In the genomic region with DNA sequence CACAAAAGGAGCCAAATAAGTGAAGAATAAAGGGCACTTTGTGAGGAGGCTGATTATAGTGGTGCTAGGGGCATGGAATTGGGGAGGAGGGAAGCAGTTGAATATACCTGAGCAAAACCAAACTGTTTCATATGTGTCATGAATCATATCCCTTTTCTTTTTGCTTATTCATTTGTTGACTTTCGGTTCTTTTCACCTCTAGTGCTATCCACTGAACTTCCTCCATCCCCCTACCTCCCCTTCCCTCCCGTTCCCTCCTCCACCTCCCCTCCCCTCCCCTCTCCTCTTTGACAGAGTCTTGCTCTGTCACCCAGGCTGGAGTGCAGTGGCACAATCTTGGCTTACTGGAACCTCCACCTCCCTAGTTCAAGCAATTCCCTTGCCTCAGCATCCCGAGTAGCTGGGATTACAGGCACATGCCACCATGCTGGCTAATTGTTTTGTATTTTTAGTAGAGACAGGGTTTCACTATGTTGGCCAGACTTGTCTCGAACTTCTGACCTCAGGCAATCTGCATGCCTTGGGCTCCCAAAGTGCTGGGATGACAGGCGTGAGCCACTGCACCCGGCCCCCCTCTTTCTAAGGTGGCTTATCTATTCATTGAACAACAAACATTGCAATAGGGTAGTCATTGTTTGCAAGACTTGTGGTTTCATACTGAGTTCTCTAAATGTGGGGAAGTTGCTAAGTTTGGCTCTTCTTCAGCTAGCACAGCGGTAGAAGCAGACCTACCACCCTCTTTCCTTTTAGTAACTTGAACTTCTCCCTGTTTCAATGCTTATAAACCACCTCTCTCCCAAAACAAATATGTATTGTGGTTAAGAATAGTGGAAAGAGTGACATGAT, we compare ENCODE assay signal across 8 cellular contexts.
DNase-seq lines count a peak whose midpoint lies in the region; ATAC-seq and TF ChIP-seq lines count a peak whose summit lies in the region.

No MANE protein-coding gene starts in this region.

- DNase-seq in GM12865 (ENCODE audit: low read depth) (peak; percentile 73), pons (ENCODE audit: low spot score) (peak; percentile 70), SK-N-SH (no peak), glutamatergic neuron (no peak), SW 1271 (lab: John Stamatoyannopoulos, UW) (no peak)
- DNase-seq in activated T-helper 2 cell treated with anti-CD3 and anti-CD28 coated beads, Interferon-gamma antibody, Interleukin-2, Interleukin-4, amounts not matched to agents 10 μg/mL and 5 μg/mL and 100 μg/mL, durations not matched to agents 14 hours and 24 hours and 36 hours (ENCODE audit: low spot score) = peak; percentile 10

- no peak overlapping the region; a peak in 1 of 4 replicates for H3K27ac ChIP-seq in SK-N-SH (ENCODE audit: low read depth in 2 of 2, low read length in 1 of 2)

- peaks cover 17% of the 10 kb centered on the region for H3K4me1 Mint-ChIP-seq in activated T-helper 2 cell treated with anti-CD3 and anti-CD28 coated beads, Interferon-gamma antibody, Interleukin-2, Interleukin-4, amounts not matched to agents 10 μg/mL and 5 μg/mL and 100 μg/mL, durations not matched to agents 14 hours and 24 hours and 36 hours (ENCODE audit: low read depth)
- H3K4me1 Mint-ChIP-seq in glutamatergic neuron (ENCODE audit: low read depth, unreplicated experiment) = peaks cover 9% of the 10 kb centered on the region

- peaks cover 24% of the 10 kb centered on the region; the same call in 1 of the 2 replicates for H3K27me3 ChIP-seq in SK-N-SH (ENCODE audit: insufficient read depth)

- no peaks in the 10 kb centered on the region for H4K20me1 ChIP-seq in SK-N-SH (ENCODE audit: insufficient read depth)

- intact Hi-C loops in activated T-helper 2 cell treated with anti-CD3 and anti-CD28 coated beads, Interferon-gamma antibody, Interleukin-2, Interleukin-4, amounts not matched to agents 10 μg/mL and 5 μg/mL and 100 μg/mL, durations not matched to agents 14 hours and 24 hours and 36 hours (cut with micrococcal nuclease) = loop anchor here (5.0 to 10.0 kb wide), 2 partner anchors 243 to 916 kb away; no protein-coding TSS in a partner anchor

- no peaks in the 10 kb centered on the region for H3K9me3 Mint-ChIP-seq in activated T-helper 2 cell treated with anti-CD3 and anti-CD28 coated beads, Interferon-gamma antibody, Interleukin-2, Interleukin-4, amounts not matched to agents 10 μg/mL and 5 μg/mL and 100 μg/mL, durations not matched to agents 14 hours and 24 hours and 36 hours
- no peaks in the 10 kb centered on the region for H3K9me3 Mint-ChIP-seq in glutamatergic neuron (ENCODE audit: unreplicated experiment)

- no peak for TF ChIP-seq RAD21 in SK-N-SH (IDR thresholded peaks at IDR 0.05; ENCODE audit: low read length)

- H2AFZ ChIP-seq in SK-N-SH (ENCODE audit: low read depth) = no peak overlapping the region

- 2% methylated on average over 7 of the region's 7 CpGs for WGBS in SK-N-SH (ENCODE audit: low lambda C conversion rate)

- peaks cover 8% of the 10 kb centered on the region for H3K27me3 Mint-ChIP-seq in activated T-helper 2 cell treated with anti-CD3 and anti-CD28 coated beads, Interferon-gamma antibody, Interleukin-2, Interleukin-4, amounts not matched to agents 10 μg/mL and 5 μg/mL and 100 μg/mL, durations not matched to agents 14 hours and 24 hours and 36 hours (ENCODE audit: low read depth)
- peaks cover 4% of the 10 kb centered on the region for H3K27me3 Mint-ChIP-seq in glutamatergic neuron (ENCODE audit: unreplicated experiment)

- CTCF ChIA-PET in SK-N-SH (lab: Yijun Ruan, JAX) = interaction anchor here (0.6 to 1.3 kb wide), 3 partner anchors 17 to 408 kb away, joined by 3 read pairs; no protein-coding TSS in a partner anchor

- TF ChIP-seq CTCF in GM12865 (IDR thresholded peaks at IDR 0.05; ENCODE audit: insufficient read depth, low read depth, low read length, missing control alignments) (no peak), SK-N-SH (IDR thresholded peaks at IDR 0.05) (no peak), glutamatergic neuron (IDR thresholded peaks at IDR 0.05; ENCODE audit: partially characterized antibody, unreplicated experiment) (no peak)

- no peak overlapping the region for H3K4me3 ChIP-seq in GM12865 (ENCODE audit: low read depth, low read length)
- no peak overlapping the region for H3K4me3 ChIP-seq in SK-N-SH (ENCODE audit: low read depth in 2 of 2, low read length in 1 of 2)

- H3F3A ChIP-seq in SK-N-SH (replicated peaks; ENCODE audit: insufficient read depth) = no peaks in the 10 kb centered on the region

- no peaks in the 10 kb centered on the region for H3K36me3 ChIP-seq in SK-N-SH (replicated peaks in 1 of 2; ENCODE audit: control insufficient read depth in 1 of 2, insufficient read depth in 2 of 2, low read length in 1 of 2)

- H3K36me3 Mint-ChIP-seq in activated T-helper 2 cell treated with anti-CD3 and anti-CD28 coated beads, Interferon-gamma antibody, Interleukin-2, Interleukin-4, amounts not matched to agents 10 μg/mL and 5 μg/mL and 100 μg/mL, durations not matched to agents 14 hours and 24 hours and 36 hours (ENCODE audit: low read depth) = no peaks in the 10 kb centered on the region
- no peaks in the 10 kb centered on the region for H3K36me3 Mint-ChIP-seq in glutamatergic neuron (ENCODE audit: unreplicated experiment)

- ATAC-seq in GM21367 (IDR thresholded peaks at IDR 0.05; ENCODE audit: unreplicated experiment) (peak; percentile 93), HG03558 (IDR thresholded peaks at IDR 0.05; ENCODE audit: extremely low read depth, unreplicated experiment) (peak; percentile 87)

- TF ChIP-seq EP300 in SK-N-SH (IDR thresholded peaks at IDR 0.05; ENCODE audit: borderline replicate concordance in 1 of 2, low read depth in 1 of 2, low read length in 1 of 2) = no peak

- no peak overlapping the region for H3K4me2 ChIP-seq in SK-N-SH

- H3K9me2 ChIP-seq in SK-N-SH = no peaks in the 10 kb centered on the region

- H3K4me1 ChIP-seq in SK-N-SH (ENCODE audit: control insufficient read depth in 1 of 2, insufficient read depth in 2 of 2, low read depth in 1 of 2, low read length in 1 of 2) = no peaks in the 10 kb centered on the region

- H3K9ac ChIP-seq in SK-N-SH = no peak overlapping the region

- no peak overlapping the region for H3K27ac Mint-ChIP-seq in activated T-helper 2 cell treated with anti-CD3 and anti-CD28 coated beads, Interferon-gamma antibody, Interleukin-2, Interleukin-4, amounts not matched to agents 10 μg/mL and 5 μg/mL and 100 μg/mL, durations not matched to agents 14 hours and 24 hours and 36 hours
- no peak overlapping the region for H3K27ac Mint-ChIP-seq in glutamatergic neuron (ENCODE audit: unreplicated experiment)

- H3K4me3 Mint-ChIP-seq in activated T-helper 2 cell treated with anti-CD3 and anti-CD28 coated beads, Interferon-gamma antibody, Interleukin-2, Interleukin-4, amounts not matched to agents 10 μg/mL and 5 μg/mL and 100 μg/mL, durations not matched to agents 14 hours and 24 hours and 36 hours (ENCODE audit: low read depth) = peak overlapping the region; percentile 13
- H3K4me3 Mint-ChIP-seq in glutamatergic neuron (ENCODE audit: unreplicated experiment) = no peak overlapping the region

- no peaks in the 10 kb centered on the region for H3K79me2 ChIP-seq in SK-N-SH (ENCODE audit: insufficient read depth)

- POLR2A ChIA-PET in SK-N-SH (lab: Yijun Ruan, JAX) = no interaction called here

- H3K9me3 ChIP-seq in SK-N-SH = 0 out of 2 replicates have a peak, but pooled peaks cover 3% of the 10 kb centered on the region

TF ChIP-seq in SK-N-SH, 30 proteins besides CTCF, POLR2A, EP300 and RAD21:
- TF ChIP-seq RXRA (IDR thresholded peaks at IDR 0.05; ENCODE audit: borderline replicate concordance, low read depth) (no peak), TEAD4 (IDR thresholded peaks at IDR 0.05; ENCODE audit: borderline replicate concordance, insufficient read depth) (no peak), GATA2 (CRISPR knock-in tag; IDR thresholded peaks at IDR 0.05) (no peak)
- TF ChIP-seq, protein P1, sequence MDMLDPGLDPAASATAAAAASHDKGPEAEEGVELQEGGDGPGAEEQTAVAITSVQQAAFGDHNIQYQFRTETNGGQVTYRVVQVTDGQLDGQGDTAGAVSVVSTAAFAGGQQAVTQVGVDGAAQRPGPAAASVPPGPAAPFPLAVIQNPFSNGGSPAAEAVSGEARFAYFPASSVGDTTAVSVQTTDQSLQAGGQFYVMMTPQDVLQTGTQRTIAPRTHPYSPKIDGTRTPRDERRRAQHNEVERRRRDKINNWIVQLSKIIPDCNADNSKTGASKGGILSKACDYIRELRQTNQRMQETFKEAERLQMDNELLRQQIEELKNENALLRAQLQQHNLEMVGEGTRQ (IDR thresholded peaks at IDR 0.05; ENCODE audit: borderline replicate concordance, low read depth, low read length) = no peak

Comparison
In these comparisons a context has a peak if more than half of its experiments do, and no peak if none do; other contexts are left out.
1. DNase-seq: peak in GM12865 (single experiment), activated T-helper 2 cell treated with anti-CD3 and anti-CD28 coated beads, Interferon-gamma antibody, Interleukin-2, Interleukin-4, amounts not matched to agents 10 μg/mL and 5 μg/mL and 100 μg/mL, durations not matched to agents 14 hours and 24 hours and 36 hours (single experiment) and pons (single experiment); none in SK-N-SH (single experiment), glutamatergic neuron (single experiment) and SW 1271 (0 of 2).